8 cellular contexts compared by ENCODE assay signal in genomic region chr19:10074153-10074552, GRCh38. TPM values are rescaled to one million over a fixed set of nuclear protein-coding genes. Genes with fewer than 3 reads are reported as not detected.
DNase-seq lines count a peak whose midpoint lies in the region; ATAC-seq, FAIRE-seq and TF ChIP-seq lines count a peak whose summit lies in the region.

No MANE protein-coding gene starts in this region.

- no peaks in the 10 kb centered on the region for H3K9me3 ChIP-seq in astrocyte (ENCODE audit: insufficient read depth, low read depth, low read length)

- no peaks in the 10 kb centered on the region for H3K36me3 ChIP-seq in astrocyte (ENCODE audit: insufficient read depth, low read length)

- H4K20me1 ChIP-seq in astrocyte (ENCODE audit: insufficient read depth, low read length) = no peaks in the 10 kb centered on the region

- H3K27me3 Mint-ChIP-seq in astrocyte (ENCODE audit: low read depth, unreplicated experiment) = peaks cover 49% of the 10 kb centered on the region
- peaks cover 6 to 37% (median 28%) of the 10 kb centered on the region in 3 donors for H3K27me3 Mint-ChIP-seq in naive B cell

- TF ChIP-seq CTCF in astrocyte (IDR thresholded peaks at IDR 0.05; ENCODE audit: insufficient read depth, low read depth, low read length) = peak; percentile 29

- no peak overlapping the region for H3K4me3 Mint-ChIP-seq in astrocyte (ENCODE audit: unreplicated experiment)
- H3K4me3 Mint-ChIP-seq in naive B cell = no peak overlapping the region

- no peaks in the 10 kb centered on the region for H3K4me1 ChIP-seq in astrocyte (ENCODE audit: insufficient read depth, low read length)

- H3K27me3 ChIP-seq in astrocyte (ENCODE audit: insufficient read depth, low read length) = peaks cover 5% of the 10 kb centered on the region

- no peaks in the 10 kb centered on the region for H3K79me2 ChIP-seq in astrocyte (ENCODE audit: insufficient read depth, low read length)

- DNase-seq in NOMO-1 treated with DMSO at 0.1 percent for 48 hours (lab: John Stamatoyannopoulos, UW; ENCODE audit: unreplicated experiment) (peak; percentile 27), NOMO-1 treated with dmso at 0.1 percent for 144 hours (lab: John Stamatoyannopoulos, UW; ENCODE audit: unreplicated experiment) (no peak), OCI-M2 (lab: John Stamatoyannopoulos, UW; ENCODE audit: unreplicated experiment) (peak; percentile 88), astrocyte (ENCODE audit: low read depth) (no peak), naive B cell (no peak), NCI-H526 treated with DMSO at 0.1 percent for 48 hours (lab: John Stamatoyannopoulos, UW) (no peak)

- H3K36me3 Mint-ChIP-seq in astrocyte (ENCODE audit: low read depth, unreplicated experiment) (no peaks in the 10 kb centered on the region), naive B cell (peaks cover 0 to 19% of the 10 kb centered on the region in 2 donors)

- H3K27ac Mint-ChIP-seq in astrocyte (ENCODE audit: unreplicated experiment) (no peak overlapping the region), naive B cell (no peak overlapping the region)

- no peak overlapping the region for H2AFZ ChIP-seq in astrocyte (ENCODE audit: low read depth, low read length)

- H3K4me2 ChIP-seq in astrocyte (ENCODE audit: low read length) = no peak overlapping the region

- H3K9me3 Mint-ChIP-seq in astrocyte (ENCODE audit: unreplicated experiment) (peaks cover 2% of the 10 kb centered on the region), naive B cell (peaks cover 10 to 16% (median 12%) of the 10 kb centered on the region in 7 donors)

- no peak overlapping the region for H3K4me3 ChIP-seq in astrocyte (ENCODE audit: insufficient read depth, low read depth, low read length)

- no peaks in the 10 kb centered on the region for H3K4me1 Mint-ChIP-seq in astrocyte (ENCODE audit: low read depth, unreplicated experiment)
- peaks cover 0 to 6% (median 4%) of the 10 kb centered on the region in 3 donors for H3K4me1 Mint-ChIP-seq in naive B cell

- no peak overlapping the region for H3K27ac ChIP-seq in astrocyte (ENCODE audit: low read depth, low read length)

- H3K9ac ChIP-seq in astrocyte (ENCODE audit: low read length) = no peak overlapping the region

- no peak for FAIRE-seq in astrocyte (lab: Jason Lieb, UNC)

- ATAC-seq in naive B cell (ENCODE audit: low read depth in 2 of 2) = peak; percentile 56 to 58
- no peak for ATAC-seq in GM21447 (IDR thresholded peaks at IDR 0.05; ENCODE audit: unreplicated experiment)
- no peak for ATAC-seq in GM19463 (IDR thresholded peaks at IDR 0.05; ENCODE audit: unreplicated experiment)

RNA-seq across cellular contexts. Expression of gene SHFL, which starts 12.0 kb away (rescaled TPM):
- total RNA-seq in astrocyte = 73.5 and 86.8 TPM in 2 replicates
- 10 to 100 TPM; 14.7 to 37.0 (median 23.8) TPM for polyA plus RNA-seq in naive B cell (ENCODE audit: low read depth in 6 of 6)

RNA-seq across cellular contexts. Expression of gene ANGPTL6, which starts 28.3 kb away (rescaled TPM):
- total RNA-seq in astrocyte = 0.24 TPM in 1 of 2 replicates, not detected in the other
- 1 to 10 TPM in 1 of 6 donors, under 1 TPM in 3, not detected in 2; 0.39 to 1.1 (median 0.65) TPM for polyA plus RNA-seq in naive B cell (ENCODE audit: low read depth in 6 of 6)

RNA-seq across cellular contexts. Expression of gene PPAN, which starts 32.0 kb away (rescaled TPM):
- total RNA-seq in astrocyte = 54.2 and 55.6 TPM in 2 replicates
- 10 to 100 TPM in 5 of 6 donors, 1 to 10 TPM in 1; 7.8 to 30.7 (median 15.1) TPM for polyA plus RNA-seq in naive B cell (ENCODE audit: low read depth in 6 of 6)

RNA-seq across cellular contexts. Expression of gene P2RY11, which starts 37.3 kb away (rescaled TPM):
- 19.3 and 22.8 TPM in 2 replicates for total RNA-seq in astrocyte
- 1 to 10 TPM in 3 of 6 donors, under 1 TPM in 3; 0.69 to 1.2 (median 0.92) TPM for polyA plus RNA-seq in naive B cell (ENCODE audit: low read depth in 6 of 6)

RNA-seq across cellular contexts. Expression of gene EIF3G, which starts 45.5 kb away (rescaled TPM):
- total RNA-seq in astrocyte = 207 and 215 TPM in 2 replicates
- 100 to 1,000 TPM; 141 to 177 (median 159) TPM for polyA plus RNA-seq in naive B cell (ENCODE audit: low read depth in 6 of 6)

Comparison
In these comparisons a context has a peak if more than half of its experiments do, and no peak if none do; other contexts are left out.
1. DNase-seq: peak in NOMO-1 treated with DMSO at 0.1 percent for 48 hours (single experiment) and OCI-M2 (single experiment); none in NOMO-1 treated with dmso at 0.1 percent for 144 hours (single experiment), astrocyte (single experiment), naive B cell (single experiment) and NCI-H526 treated with DMSO at 0.1 percent for 48 hours (single experiment).
2. ATAC-seq: peak in naive B cell (2 of 2); none in GM21447 (single experiment) and GM19463 (single experiment).